Comparison of ENCODE assay signal across 35 cellular contexts in the genomic region with DNA sequence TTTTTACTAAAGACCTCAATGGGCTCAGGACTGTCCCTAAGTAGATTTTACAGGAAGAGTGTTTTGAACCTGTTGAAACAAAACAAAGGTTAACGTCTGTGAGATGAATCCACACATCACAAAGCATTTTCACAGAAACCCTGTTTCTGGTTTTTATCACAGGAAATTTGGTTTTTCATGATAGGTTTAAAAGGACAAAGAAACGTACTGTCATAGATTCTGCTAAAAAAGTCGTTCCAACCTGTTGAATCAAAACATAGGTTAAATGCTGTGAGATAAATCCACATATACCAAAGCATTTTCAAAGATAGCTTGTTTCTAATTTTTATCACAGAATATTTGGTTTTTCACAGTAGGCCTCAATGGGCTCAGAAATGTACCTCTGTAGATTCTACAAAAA.
"Had no signal": no experiment of that assay in that cellular context is flagged by ENCODE, and none has a peak within 500 bp of the region (broad histone marks: within the 10 kb centered on the region; RNA-seq: fewer than 3 reads in every experiment).

No MANE protein-coding gene starts in this region.

- H3K36me3 ChIP-seq: MG63 had no signal

- H3K4me3 ChIP-seq: MG63 had no signal

- DNase-seq: Karpas-422, Kasumi-1, MG63, MM.1S, MV-4-11, NCI-H1048, NCI-H1092, NCI-H1092 treated with DMSO at 0.1 percent for 48 hours, NCI-H1105, NCI-H1105 treated with DMSO at 0.1 percent for 48 hours, NCI-H1417, NCI-H1417 treated with DMSO at 0.1 percent for 48 hours, NCI-H1436, NCI-H1436 treated with DMSO at 0.1 percent for 48 hours, NCI-H146, NCI-H1694, NCI-H1694 treated with DMSO at 0.1 percent for 48 hours, NCI-H187, NCI-H187 treated with DMSO at 0.1 percent for 48 hours, NCI-H1930, NCI-H2029, NCI-H2029 treated with DMSO at 0.1 percent for 48 hours, NCI-H2081, NCI-H2081 treated with DMSO at 0.1 percent for 48 hours, NCI-H2107, NCI-H2171, NCI-H2171 treated with DMSO at 0.1 percent for 48 hours, NCI-H2227 treated with DMSO at 0.1 percent for 48 hours, NCI-H226, NCI-H345, NCI-H446, NCI-H446 treated with DMSO at 0.1 percent for 48 hours, NCI-H510A, NCI-H510A treated with DMSO at 0.1 percent for 48 hours, NCI-H524 had no signal

- H3K9me3 ChIP-seq: MG63 had no signal

- H3K27me3 ChIP-seq: MG63 had no signal
